Comparison of ENCODE assay signal across 8 cellular contexts in the genomic region with DNA sequence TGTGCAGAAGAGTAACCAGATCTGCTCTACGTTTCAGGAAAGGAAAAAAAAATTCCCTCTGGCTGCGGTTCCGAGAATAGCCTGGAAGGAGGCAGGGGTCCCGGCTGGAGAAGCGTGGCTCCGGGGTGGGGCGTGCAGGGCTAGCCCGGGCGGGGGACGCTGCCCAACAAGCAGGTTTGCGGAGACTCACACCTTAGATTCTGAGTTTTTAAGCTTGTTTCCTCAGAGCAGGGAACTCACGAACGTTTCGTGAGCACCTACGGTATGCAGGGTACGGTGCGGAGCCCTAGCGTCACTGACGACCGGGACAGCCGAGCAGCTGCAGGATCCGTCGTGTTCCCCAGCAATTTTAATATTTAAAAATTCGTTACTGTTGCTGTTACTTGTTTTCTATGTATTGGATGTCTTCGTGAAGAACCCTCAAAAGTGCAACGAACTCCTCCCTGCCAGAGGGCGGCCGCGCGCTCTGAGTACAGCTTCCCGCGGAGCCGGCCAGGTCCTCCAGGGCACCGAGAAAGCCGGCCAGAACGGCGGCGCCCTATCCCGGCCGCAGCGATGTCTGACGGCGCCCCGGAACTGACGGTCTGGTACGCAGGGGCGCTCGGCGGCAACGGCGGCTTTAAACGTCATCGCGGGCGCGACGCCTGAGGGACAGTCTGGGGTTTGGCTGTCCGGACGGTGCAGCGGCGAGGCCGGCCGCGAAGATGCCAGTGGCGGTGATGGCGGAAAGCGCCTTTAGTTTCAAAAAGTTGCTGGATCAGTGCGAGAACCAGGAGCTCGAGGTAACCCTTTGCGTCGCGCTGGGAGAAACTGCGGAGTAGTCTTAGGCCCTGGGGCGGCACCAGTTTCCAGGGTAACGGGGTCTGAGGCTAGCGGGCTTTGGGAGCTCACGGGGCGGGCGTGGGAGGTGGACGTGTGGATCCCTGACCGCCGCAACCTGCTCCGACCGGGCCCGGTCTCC. TPM values are rescaled to one million over a fixed set of nuclear protein-coding genes. Genes with fewer than 3 reads are reported as not detected.
DNase-seq lines count a peak whose midpoint lies in the region; ATAC-seq and TF ChIP-seq lines count a peak whose summit lies in the region.

Gene COPS8, plus strand, starts transcription at position 629 of the 961 bp plus-strand sequence. Its CDS starts 76 bp downstream, at position 705.

- no peaks in the 10 kb centered on the region for H3K9me3 ChIP-seq in naive thymus-derived CD4-positive, alpha-beta T cell (ENCODE audit: control insufficient read depth in 2 of 3, low read length in 3 of 3)

- peaks cover 4% of the 10 kb centered on the region for H3K4me1 Mint-ChIP-seq in activated T-helper 17 cell treated with anti-CD3 and anti-CD28 coated beads, Interleukin-2, amount 50 U/mL, for 72 hours
- H3K4me1 Mint-ChIP-seq in naive thymus-derived CD4-positive, alpha-beta T cell, result peaks cover 23 to 52% (median 28%) of the 10 kb centered on the region in 7 donors
- peaks cover 2 to 9% of the 10 kb centered on the region in 2 donors for H3K4me1 Mint-ChIP-seq in stimulated activated naive B cell treated with anti-CD40 and anti-IgM and Interleukin-4, amounts not matched to agents 10 μg/mL and 1 μg/mL and 100 μg/mL, for 72 hours

- peaks cover 8 to 15% of the 10 kb centered on the region in 2 donors for H3K4me1 ChIP-seq in naive thymus-derived CD4-positive, alpha-beta T cell (ENCODE audit: control insufficient read depth in 2 of 2, insufficient read depth in 2 of 2, low read length in 2 of 2)

- DNase-seq in EH (ENCODE audit: low read depth) (peak; percentile 94), GOT3 (lab: John Stamatoyannopoulos, UW) (peak; percentile 77), LNCaP clone FGC (ENCODE audit: low read depth) (peak; percentile 62), RWPE1 (ENCODE audit: low spot score) (peak; percentile 86), fibroblast of gingiva (ENCODE audit: low read depth) (peak; percentile 93)
- DNase-seq in naive thymus-derived CD4-positive, alpha-beta T cell, result peak; percentile 82 to 93 (median 89)
- DNase-seq in stimulated activated naive B cell treated with anti-CD40 and anti-IgM and Interleukin-4, amounts not matched to agents 10 μg/mL and 1 μg/mL and 100 μg/mL, for 72 hours, result peak; percentile 90

- peak within 1 kb of the TSS; percentile 94 for H3K4me3 ChIP-seq in LNCaP clone FGC (ENCODE audit: low read depth, low read length)
- H3K4me3 ChIP-seq in naive thymus-derived CD4-positive, alpha-beta T cell (ENCODE audit: low read length), result peak within 1 kb of the TSS; percentile 95

- CTCF ChIA-PET in RWPE1 (lab: Yijun Ruan, JAX), result interaction anchor here (0.6 to 1.8 kb wide), 9 partner anchors 12 to 741 kb away, joined by 3 to 7 read pairs (median 3); no protein-coding TSS in a partner anchor
- CTCF ChIA-PET in naive thymus-derived CD4-positive, alpha-beta T cell (lab: Charles Lee), result interaction anchor here (3.0 kb wide), 1 partner anchor 11 kb away, joined by 13 read pairs; no protein-coding TSS in a partner anchor

- TF ChIP-seq CTCF in LNCaP clone FGC (IDR thresholded peaks at IDR 0.05; ENCODE audit: control insufficient read depth, extremely low read depth, insufficient read depth), result peak; percentile 25; the same call in 1 of the 2 replicates
- TF ChIP-seq CTCF in RWPE1 (conservative IDR thresholded peaks at IDR 0.05; ENCODE audit: low read depth), result peak; percentile 26; the same call in 1 of the 2 replicates

- intact Hi-C loops in naive thymus-derived CD4-positive, alpha-beta T cell (cut with micrococcal nuclease), result loop anchor here (1.0 to 10.0 kb wide), 9 partner anchors 117 to 1203 kb away; partner anchors contain the start of genes PER2 (in 2 of the 2) and ACKR3 (in 1 of the 2)

- POLR2A ChIA-PET in RWPE1 (lab: Yijun Ruan, JAX; ENCODE audit: low non-redundant PET), result interaction anchor here (0.5 to 1.2 kb wide), 2 partner anchors 11 to 324 kb away, joined by 8 to 11 read pairs; no protein-coding TSS in a partner anchor
- POLR2A ChIA-PET in naive thymus-derived CD4-positive, alpha-beta T cell (lab: Charles Lee), result interaction anchor here (0.7 to 1.8 kb wide), 7 partner anchors 10 to 532 kb away, joined by 3 to 6 read pairs (median 3); no protein-coding TSS in a partner anchor

- H3K36me3 Mint-ChIP-seq in activated T-helper 17 cell treated with anti-CD3 and anti-CD28 coated beads, Interleukin-2, amount 50 U/mL, for 72 hours (ENCODE audit: low read depth), result peaks cover 31% of the 10 kb centered on the region
- peaks cover 0 to 12% (median 4%) of the 10 kb centered on the region in 5 donors for H3K36me3 Mint-ChIP-seq in naive thymus-derived CD4-positive, alpha-beta T cell
- peaks cover 1% of the 10 kb centered on the region in 2 donors for H3K36me3 Mint-ChIP-seq in stimulated activated naive B cell treated with anti-CD40 and anti-IgM and Interleukin-4, amounts not matched to agents 10 μg/mL and 1 μg/mL and 100 μg/mL, for 72 hours

- peak within 1 kb of the TSS; percentile 96 for H3K4me3 Mint-ChIP-seq in activated T-helper 17 cell treated with anti-CD3 and anti-CD28 coated beads, Interleukin-2, amount 50 U/mL, for 72 hours
- H3K4me3 Mint-ChIP-seq in naive thymus-derived CD4-positive, alpha-beta T cell, result peak within 1 kb of the TSS; percentile 95 to 100 (median 99)
- H3K4me3 Mint-ChIP-seq in stimulated activated naive B cell treated with anti-CD40 and anti-IgM and Interleukin-4, amounts not matched to agents 10 μg/mL and 1 μg/mL and 100 μg/mL, for 72 hours, result peak within 1 kb of the TSS; percentile 96

- peak within 1 kb of the TSS; percentile 98 for H3K27ac Mint-ChIP-seq in activated T-helper 17 cell treated with anti-CD3 and anti-CD28 coated beads, Interleukin-2, amount 50 U/mL, for 72 hours
- H3K27ac Mint-ChIP-seq in naive thymus-derived CD4-positive, alpha-beta T cell, result peak within 1 kb of the TSS; percentile 94 to 99 (median 99)
- H3K27ac Mint-ChIP-seq in stimulated activated naive B cell treated with anti-CD40 and anti-IgM and Interleukin-4, amounts not matched to agents 10 μg/mL and 1 μg/mL and 100 μg/mL, for 72 hours, result peak within 1 kb of the TSS; percentile 99

- H3K27me3 Mint-ChIP-seq in activated T-helper 17 cell treated with anti-CD3 and anti-CD28 coated beads, Interleukin-2, amount 50 U/mL, for 72 hours, result no peaks in the 10 kb centered on the region
- no peaks in the 10 kb centered on the region for H3K27me3 Mint-ChIP-seq in naive thymus-derived CD4-positive, alpha-beta T cell
- no peaks in the 10 kb centered on the region for H3K27me3 Mint-ChIP-seq in stimulated activated naive B cell treated with anti-CD40 and anti-IgM and Interleukin-4, amounts not matched to agents 10 μg/mL and 1 μg/mL and 100 μg/mL, for 72 hours

- H3K27me3 ChIP-seq in naive thymus-derived CD4-positive, alpha-beta T cell (ENCODE audit: control insufficient read depth in 2 of 2, insufficient read depth in 2 of 2, low read length in 2 of 2), result no peaks in the 10 kb centered on the region

- H3K27ac ChIP-seq in RWPE1, result peak within 1 kb of the TSS; percentile 94
- H3K27ac ChIP-seq in naive thymus-derived CD4-positive, alpha-beta T cell (ENCODE audit: low read depth, low read length), result peak within 1 kb of the TSS; percentile 83

- peaks cover 0 to 8% (median 0%) of the 10 kb centered on the region in 3 experiments for H3K36me3 ChIP-seq in naive thymus-derived CD4-positive, alpha-beta T cell (ENCODE audit: control insufficient read depth in 2 of 3, insufficient read depth in 3 of 3, low read length in 3 of 3)

- ATAC-seq in activated T-helper 17 cell treated with anti-CD3 and anti-CD28 coated beads, Interleukin-2, amount 50 U/mL, for 72 hours (replicated peaks), result peak; percentile 100
- peak; percentile 99 for ATAC-seq in naive thymus-derived CD4-positive, alpha-beta T cell
- ATAC-seq in stimulated activated naive B cell treated with anti-CD40 and anti-IgM and Interleukin-4, amounts not matched to agents 10 μg/mL and 1 μg/mL and 100 μg/mL, for 72 hours (replicated peaks), result peak; percentile 98 to 99

- H3K9me3 Mint-ChIP-seq in activated T-helper 17 cell treated with anti-CD3 and anti-CD28 coated beads, Interleukin-2, amount 50 U/mL, for 72 hours, result no peaks in the 10 kb centered on the region
- H3K9me3 Mint-ChIP-seq in naive thymus-derived CD4-positive, alpha-beta T cell, result no peaks in the 10 kb centered on the region
- no peaks in the 10 kb centered on the region for H3K9me3 Mint-ChIP-seq in stimulated activated naive B cell treated with anti-CD40 and anti-IgM and Interleukin-4, amounts not matched to agents 10 μg/mL and 1 μg/mL and 100 μg/mL, for 72 hours

RNA-seq across cellular contexts. Expression of gene COPS8, which starts in this region (rescaled TPM):
- total RNA-seq in activated T-helper 17 cell treated with anti-CD3 and anti-CD28 coated beads, Interleukin-2, amount 50 U/mL, for 72 hours, result 10 to 100 TPM; 40.3 to 53.1 TPM
- total RNA-seq in naive thymus-derived CD4-positive, alpha-beta T cell, result 10 to 100 TPM; 31.2 to 46.4 (median 40.8) TPM
- 10 to 100 TPM; 53.8 to 55.5 TPM for polyA plus RNA-seq in naive thymus-derived CD4-positive, alpha-beta T cell

Comparison
In these comparisons a context has a peak if more than half of its experiments do, and no peak if none do; other contexts are left out.
1. Peak in every context shown above with its lines: DNase-seq, ATAC-seq, H3K4me3 ChIP-seq and H3K27ac ChIP-seq.